9 cellular contexts compared by ENCODE assay signal in the genomic region with DNA sequence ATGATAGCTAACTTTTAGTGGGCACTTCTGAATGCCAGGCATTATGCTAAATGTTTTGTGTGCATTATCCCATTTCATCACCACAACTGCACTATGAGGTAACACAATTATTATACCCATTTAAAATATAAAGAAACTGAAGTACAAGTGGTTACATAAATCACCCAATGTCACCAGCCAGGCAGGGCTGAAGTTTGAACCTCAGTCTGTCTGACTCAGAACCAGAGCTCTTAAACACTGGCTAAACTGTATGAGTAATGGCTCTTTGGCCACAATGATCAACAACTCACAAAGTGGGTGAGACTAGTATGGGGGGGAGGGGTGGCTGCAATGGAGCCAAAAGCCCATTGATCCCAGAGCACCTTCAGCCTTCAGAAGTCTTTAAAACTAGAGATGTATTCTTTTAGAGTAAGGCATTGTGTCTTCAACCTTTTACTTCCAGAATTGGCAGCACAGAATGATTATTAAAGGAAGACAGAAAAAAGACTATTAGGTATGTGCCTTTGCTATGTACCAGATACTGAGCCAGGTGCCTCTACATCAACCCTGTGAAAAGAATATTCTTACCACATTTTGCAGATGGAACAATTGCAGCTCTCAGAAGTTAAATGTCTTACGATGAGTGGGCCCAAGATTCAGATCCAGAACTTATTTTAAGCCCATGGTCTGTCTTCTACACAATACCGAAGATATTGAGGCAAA.
DNase-seq lines count a peak whose midpoint lies in the region; ATAC-seq and TF ChIP-seq lines count a peak whose summit lies in the region.
"Had no signal": no experiment of that assay in that cellular context is flagged by ENCODE, and none has a peak within 500 bp of the region (broad histone marks: within the 10 kb centered on the region; RNA-seq: fewer than 3 reads in every experiment).

No MANE protein-coding gene starts in this region.

- DNase-seq in Caki2 (ENCODE audit: low read depth) (peak; percentile 37), HK-2 (ENCODE audit: unreplicated experiment) (peak; percentile 25), kidney epithelial cell (ENCODE audit: low read depth) (peak; percentile 91), upper lobe of left lung (no peak), NCI-H82 treated with DMSO at 0.1 percent for 48 hours (lab: John Stamatoyannopoulos, UW; ENCODE audit: unreplicated experiment) (no peak), DMS153 (lab: John Stamatoyannopoulos, UW) (no peak)
- DNase-seq in activated CD8-positive, alpha-beta memory T cell treated with anti-CD3 and anti-CD28 coated beads, Interleukin-2, amount 50 U/mL, for 48 hours = peak; percentile 50
- DNase-seq: activated naive CD4-positive, alpha-beta T cell treated with anti-CD3 and anti-CD28 coated beads, Interleukin-2, amount 10 ng/mL, durations not matched to agents 7 days and 5 days had no signal

- H3K27me3 ChIP-seq in kidney epithelial cell (ENCODE audit: control insufficient read depth, insufficient read depth, low read length) = no peaks in the 10 kb centered on the region
- no peaks in the 10 kb centered on the region for H3K27me3 ChIP-seq in upper lobe of left lung

- H3K4me3 ChIP-seq in kidney epithelial cell (ENCODE audit: low read depth, low read length) (no peak overlapping the region), upper lobe of left lung (no peak overlapping the region)

- no peak for TF ChIP-seq POLR2A in upper lobe of left lung (IDR thresholded peaks at IDR 0.05)

- ATAC-seq in upper lobe of left lung (ENCODE audit: low FRiP score in 2 of 2) (no peak), GM19452 (IDR thresholded peaks at IDR 0.05; ENCODE audit: unreplicated experiment) (no peak)

- H3K36me3 ChIP-seq in kidney epithelial cell (ENCODE audit: control insufficient read depth, insufficient read depth, low read length) (no peaks in the 10 kb centered on the region), upper lobe of left lung (no peaks in the 10 kb centered on the region)

- in situ Hi-C loops in Caki2 (cut with HindIII; ENCODE audit: low pct_unique_long_range_greater_than_20kb, low sequenced_read_pairs) = no loop called here

- 97 to 98% methylated on average over 2 of the region's 2 CpGs for WGBS in upper lobe of left lung, 2 donors

- no peaks in the 10 kb centered on the region for H3K4me1 ChIP-seq in upper lobe of left lung

- no peaks in the 10 kb centered on the region for H3K9me3 ChIP-seq in upper lobe of left lung

- no peak for TF ChIP-seq CTCF in kidney epithelial cell (IDR thresholded peaks at IDR 0.05; ENCODE audit: insufficient read depth, low read length, poor library complexity, severe bottlenecking)
- no peak for TF ChIP-seq CTCF in upper lobe of left lung (IDR thresholded peaks at IDR 0.05)

- no peak for TF ChIP-seq EP300 in upper lobe of left lung (IDR thresholded peaks at IDR 0.05)

- no peak overlapping the region for H3K27ac ChIP-seq in upper lobe of left lung

Comparison
In these comparisons a context has a peak if more than half of its experiments do, and no peak if none do; other contexts are left out.
1. DNase-seq: peak in Caki2 (single experiment), HK-2 (single experiment), activated CD8-positive, alpha-beta memory T cell treated with anti-CD3 and anti-CD28 coated beads, Interleukin-2, amount 50 U/mL, for 48 hours (single experiment) and kidney epithelial cell (single experiment); none in upper lobe of left lung (0 of 2), NCI-H82 treated with DMSO at 0.1 percent for 48 hours (single experiment) and DMS153 (single experiment).